ENCODE assay signal across 7 cellular contexts in genomic region chr1:22014575-22015206, GRCh38. TPM values are rescaled to one million over a fixed set of nuclear protein-coding genes. Genes with fewer than 3 reads are reported as not detected.
"Had no signal": no experiment of that assay in that cellular context is flagged by ENCODE, and none has a peak within 500 bp of the region (broad histone marks: within the 10 kb centered on the region; RNA-seq: fewer than 3 reads in every experiment).

No MANE protein-coding gene starts in this region.

RNA-seq across cellular contexts. Expression of gene CELA3A, which starts 13.2 kb away (rescaled TPM):
- total RNA-seq: GM23248, GM23338, H1, H4, H7, H9, HFFc6 had no signal
- polyA plus RNA-seq: GM23248, GM23338, H1 had no signal

RNA-seq across cellular contexts. Expression of gene CELA3B, which starts 37.9 kb away (rescaled TPM):
- total RNA-seq: GM23248, GM23338, H1, H4, H7, H9, HFFc6 had no signal
- polyA plus RNA-seq: GM23248, GM23338, H1 had no signal
